Comparison of ENCODE assay signal across 1 cellular context in the genomic region with DNA sequence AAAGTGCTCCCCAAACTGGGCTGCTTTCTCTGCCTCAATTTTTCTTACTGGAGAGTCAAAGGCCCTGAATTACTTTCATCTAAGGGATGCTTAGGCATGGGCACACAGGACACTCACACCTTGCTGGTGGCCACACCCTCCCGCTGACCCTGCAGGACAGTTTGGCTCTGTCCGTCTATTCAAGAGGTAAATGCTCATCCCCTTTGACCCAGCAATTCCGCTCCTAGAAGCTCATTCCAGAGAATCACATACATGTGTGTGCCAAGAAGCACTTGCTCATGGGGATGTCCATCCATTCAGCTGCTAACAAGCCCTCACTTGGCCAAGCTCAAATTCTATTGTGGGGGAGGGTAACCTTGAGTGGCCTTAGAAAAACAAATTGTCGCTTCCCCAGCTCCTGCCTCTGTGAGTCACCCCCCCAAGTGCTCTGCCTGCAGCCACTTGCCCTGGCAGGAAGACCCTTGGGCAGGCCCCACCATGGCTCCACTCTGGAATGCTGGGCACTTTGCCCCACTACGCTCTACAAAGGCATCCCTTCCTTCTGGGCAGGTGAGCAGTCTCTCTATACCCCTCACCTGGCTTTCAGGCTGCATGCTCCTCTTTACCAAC.
TF ChIP-seq lines count a peak whose summit lies in the region.

No MANE protein-coding gene starts in this region.

TF ChIP-seq in IMR-90, 13 proteins besides CTCF, POLR2A, EP300 and RAD21:
- no peak for TF ChIP-seq MAZ (IDR thresholded peaks at IDR 0.05; ENCODE audit: borderline replicate concordance, low read depth, low read length)
- no peak for TF ChIP-seq SMC3 (IDR thresholded peaks at IDR 0.05; ENCODE audit: low read depth, low read length)
- TF ChIP-seq FOS (IDR thresholded peaks at IDR 0.05; ENCODE audit: low read depth, low read length) = no peak
- no peak for TF ChIP-seq CEBPB (IDR thresholded peaks at IDR 0.05; ENCODE audit: low read depth, low read length)
- TF ChIP-seq MXI1 (IDR thresholded peaks at IDR 0.05; ENCODE audit: borderline replicate concordance, low read depth, low read length) = no peak
- TF ChIP-seq USF2 (IDR thresholded peaks at IDR 0.05; ENCODE audit: low read depth, low read length) = no peak
- no peak for TF ChIP-seq CHD1 (IDR thresholded peaks at IDR 0.05; ENCODE audit: low read depth, low read length)
- TF ChIP-seq RFX5 (IDR thresholded peaks at IDR 0.05; ENCODE audit: low read depth, low read length) = no peak
TF ChIP-seq in IMR-90: peak in this region for 0.
